ENCODE assay signal across 13 cellular contexts in the genomic region with DNA sequence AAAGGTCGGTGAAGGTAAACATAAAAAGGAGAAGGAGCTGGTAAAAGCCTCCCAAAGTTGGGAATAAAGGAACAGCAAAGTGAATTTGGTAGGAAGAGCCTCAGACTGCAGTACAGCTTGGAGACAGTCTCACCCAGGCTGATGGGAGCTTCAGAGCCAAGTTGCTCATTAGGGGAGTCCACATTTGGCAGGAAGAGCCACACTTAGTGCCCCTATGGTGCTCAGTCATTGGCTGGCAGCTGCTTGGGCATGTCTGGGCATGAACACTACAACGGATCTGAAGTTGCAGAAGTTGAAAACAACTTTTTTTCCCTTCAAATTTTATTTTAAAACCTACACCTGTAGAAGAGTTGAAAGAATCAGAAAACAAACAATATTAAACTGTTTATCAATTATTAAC.
DNase-seq lines count a peak whose midpoint lies in the region; ATAC-seq and TF ChIP-seq lines count a peak whose summit lies in the region.
"Had no signal": no experiment of that assay in that cellular context is flagged by ENCODE, and none has a peak within 500 bp of the region (broad histone marks: within the 10 kb centered on the region; RNA-seq: fewer than 3 reads in every experiment).

No MANE protein-coding gene starts in this region.

- H3K4me1 ChIP-seq in PC-9 (replicated peaks; ENCODE audit: insufficient read depth), result no peaks in the 10 kb centered on the region
- H3K4me1 ChIP-seq: HAP-1 had no signal

- H3K27me3 ChIP-seq in PC-9 (ENCODE audit: insufficient read depth, low read depth), result no peaks in the 10 kb centered on the region

- H3K4me3 Mint-ChIP-seq in nephron progenitor cell, result no peak overlapping the region
- H3K4me3 Mint-ChIP-seq: activated B cell treated with CpG ODN at 0.5 μM for 24 hours; natural killer cell treated with Interleukin-12 subunit alpha and Interleukin-12 subunit beta and Interleukin-15 and Interleukin-18, amount 100 ng/mL, for 72 hours had no signal

- no peaks in the 10 kb centered on the region for H3K79me2 ChIP-seq in PC-9 (ENCODE audit: low read depth)

- no peak overlapping the region for H3K4me3 ChIP-seq in PC-9
- H3K4me3 ChIP-seq: HAP-1, skin epidermis had no signal

- H3K4me2 ChIP-seq in PC-9, result no peak overlapping the region

- no TSS peak for BruUV-seq in PC-9 (replicated peaks; lab: Mats Ljungman, UMichigan)

- POLR2A ChIA-PET in PC-9 (lab: Charles Lee; ENCODE audit: unreplicated experiment), result no interaction called here

- TF ChIP-seq CTCF in PC-9 (conservative IDR thresholded peaks at IDR 0.05) (no peak), nephron progenitor cell (IDR thresholded peaks at IDR 0.05) (no peak)

- H3K9me3 ChIP-seq in PC-9 (ENCODE audit: insufficient read depth, low read depth), result no peaks in the 10 kb centered on the region
- H3K9me3 ChIP-seq: HAP-1 had no signal

- no peaks in the 10 kb centered on the region for H3F3A ChIP-seq in PC-9 (ENCODE audit: insufficient read depth, low read depth)

- peaks cover 21% of the 10 kb centered on the region for H3K9me3 Mint-ChIP-seq in nephron progenitor cell

- peak overlapping the region; percentile 80 for H3K27ac Mint-ChIP-seq in nephron progenitor cell
- H3K27ac Mint-ChIP-seq: activated B cell treated with CpG ODN at 0.5 μM for 24 hours; natural killer cell treated with Interleukin-12 subunit alpha and Interleukin-12 subunit beta and Interleukin-15 and Interleukin-18, amount 100 ng/mL, for 72 hours had no signal

- intact Hi-C loops in PC-9 (cut with micrococcal nuclease; ENCODE audit: unreplicated experiment), result no loop called here

- CTCF ChIA-PET in PC-9 (lab: Charles Lee), result no interaction called here

- no peaks in the 10 kb centered on the region for H3K9me2 ChIP-seq in PC-9 (ENCODE audit: insufficient read depth)

- no peak overlapping the region for H3K27ac ChIP-seq in PC-9
- H3K27ac ChIP-seq: skin epidermis had no signal

- H2AFZ ChIP-seq in PC-9, result 0 out of 2 replicates have a peak overlapping the region, but pooled peaks have one; percentile 15

- peak; percentile 70 for ATAC-seq in GM18867 (IDR thresholded peaks at IDR 0.05; ENCODE audit: unreplicated experiment)
- peak; percentile 80 for ATAC-seq in HG02588 (IDR thresholded peaks at IDR 0.05; ENCODE audit: unreplicated experiment)
- ATAC-seq in GM19455 (IDR thresholded peaks at IDR 0.05; ENCODE audit: unreplicated experiment), result no peak
- ATAC-seq: natural killer cell treated with Interleukin-12 subunit alpha and Interleukin-12 subunit beta and Interleukin-15 and Interleukin-18, amount 100 ng/mL, for 72 hours had no signal

- H3K36me3 ChIP-seq in PC-9 (ENCODE audit: low read depth), result no peaks in the 10 kb centered on the region
- H3K36me3 ChIP-seq: HAP-1 had no signal

- H4K20me1 ChIP-seq in PC-9 (ENCODE audit: insufficient read depth), result no peaks in the 10 kb centered on the region

- H3K4me1 Mint-ChIP-seq in nephron progenitor cell, result peaks cover 10% of the 10 kb centered on the region
- H3K4me1 Mint-ChIP-seq: activated B cell treated with CpG ODN at 0.5 μM for 24 hours had no signal

- H3K36me3 Mint-ChIP-seq in nephron progenitor cell (ENCODE audit: low read depth), result no peaks in the 10 kb centered on the region
- H3K36me3 Mint-ChIP-seq: natural killer cell treated with Interleukin-12 subunit alpha and Interleukin-12 subunit beta and Interleukin-15 and Interleukin-18, amount 100 ng/mL, for 72 hours had no signal

- peaks cover 6% of the 10 kb centered on the region for H3K27me3 Mint-ChIP-seq in nephron progenitor cell (ENCODE audit: low read depth, poor library complexity)
- H3K27me3 Mint-ChIP-seq: activated B cell treated with CpG ODN at 0.5 μM for 24 hours; natural killer cell treated with Interleukin-12 subunit alpha and Interleukin-12 subunit beta and Interleukin-15 and Interleukin-18, amount 100 ng/mL, for 72 hours had no signal

- DNase-seq in PC-9 (no peak), nephron progenitor cell (no peak), DMS114 treated with DMSO at 0.1 percent for 48 hours (lab: John Stamatoyannopoulos, UW; ENCODE audit: unreplicated experiment) (no peak), DMS79 treated with DMSO at 0.1 percent for 48 hours (lab: John Stamatoyannopoulos, UW) (no peak), NCI-H146 treated with DMSO at 0.1 percent for 48 hours (lab: John Stamatoyannopoulos, UW; ENCODE audit: unreplicated experiment) (no peak)
- DNase-seq: activated B cell treated with CpG ODN at 0.5 μM for 24 hours, NCI-H2081 had no signal
